Comparison of ENCODE assay signal across 12 cellular contexts in genomic region chr6:42441059-42441471, GRCh38. TPM values are rescaled to one million over a fixed set of nuclear protein-coding genes. Genes with fewer than 3 reads are reported as not detected.
DNase-seq lines count a peak whose midpoint lies in the region; ATAC-seq and TF ChIP-seq lines count a peak whose summit lies in the region.
"Had no signal": no experiment of that assay in that cellular context is flagged by ENCODE, and none has a peak within 500 bp of the region (broad histone marks: within the 10 kb centered on the region; RNA-seq: fewer than 3 reads in every experiment).

No MANE protein-coding gene starts in this region.

- no peak for TF ChIP-seq POLR2A in esophagus squamous epithelium (IDR thresholded peaks at IDR 0.05)

- peak overlapping the region; percentile 14 for H3K4me3 Mint-ChIP-seq in stimulated activated naive CD8-positive, alpha-beta T cell treated with anti-CD3 and anti-CD28 coated beads, Interleukin-15, Interleukin-2, amounts not matched to agents 100 ng/mL and 50 ng/mL, for 24 hours
- peak overlapping the region in 8 of 10 donors; percentile 23 to 59 (median 37) for H3K4me3 Mint-ChIP-seq in naive thymus-derived CD8-positive, alpha-beta T cell

- POLR2A ChIA-PET in naive thymus-derived CD8-positive, alpha-beta T cell (lab: Charles Lee): interaction anchor here (0.5 to 5.5 kb wide), 8 partner anchors 8 to 167 kb away, joined by 3 to 32 read pairs (median 6); partner anchors contain the start of gene TRERF1
- POLR2A ChIA-PET in HEK293T (lab: Yijun Ruan, JAX): interaction anchor here (1.0 to 1.3 kb wide), 2 partner anchors 9 to 11 kb away, joined by 3 to 5 read pairs; partner anchors contain the start of gene TRERF1

- H3K27me3 Mint-ChIP-seq in stimulated activated naive CD8-positive, alpha-beta T cell treated with anti-CD3 and anti-CD28 coated beads, Interleukin-15, Interleukin-2, amounts not matched to agents 100 ng/mL and 50 ng/mL, for 24 hours: no peaks in the 10 kb centered on the region
- H3K27me3 Mint-ChIP-seq in naive thymus-derived CD8-positive, alpha-beta T cell: no peaks in the 10 kb centered on the region

- no peak overlapping the region for H3K27ac Mint-ChIP-seq in stimulated activated naive CD8-positive, alpha-beta T cell treated with anti-CD3 and anti-CD28 coated beads, Interleukin-15, Interleukin-2, amounts not matched to agents 100 ng/mL and 50 ng/mL, for 24 hours
- peak overlapping the region; percentile 4 to 92 (median 72) for H3K27ac Mint-ChIP-seq in naive thymus-derived CD8-positive, alpha-beta T cell

- TF ChIP-seq CTCF in esophagus squamous epithelium (IDR thresholded peaks at IDR 0.05): no peak

- H3K4me1 Mint-ChIP-seq in stimulated activated naive CD8-positive, alpha-beta T cell treated with anti-CD3 and anti-CD28 coated beads, Interleukin-15, Interleukin-2, amounts not matched to agents 100 ng/mL and 50 ng/mL, for 24 hours (ENCODE audit: low read depth): peaks cover 50% of the 10 kb centered on the region
- H3K4me1 Mint-ChIP-seq in naive thymus-derived CD8-positive, alpha-beta T cell: peaks cover 40 to 82% (median 68%) of the 10 kb centered on the region in 4 donors

- H3K4me3 ChIP-seq in esophagus squamous epithelium: peak overlapping the region in 2 of 4 donors; percentile 14 to 47
- H3K4me3 ChIP-seq: colonic mucosa had no signal

- intact Hi-C loops in esophagus squamous epithelium (cut with DNase I): no loop called here

- H3K27ac ChIP-seq in esophagus squamous epithelium: peak overlapping the region; percentile 47 to 90 (median 79)
- H3K27ac ChIP-seq: colonic mucosa, VCaP had no signal

- 53 to 74% methylated on average over 4 of the region's 4 CpGs for WGBS in esophagus squamous epithelium, 2 donors

- CTCF ChIA-PET in HEK293T (lab: Yijun Ruan, JAX): no interaction called here

- H3K9me3 Mint-ChIP-seq in stimulated activated naive CD8-positive, alpha-beta T cell treated with anti-CD3 and anti-CD28 coated beads, Interleukin-15, Interleukin-2, amounts not matched to agents 100 ng/mL and 50 ng/mL, for 24 hours: no peaks in the 10 kb centered on the region
- H3K9me3 Mint-ChIP-seq in naive thymus-derived CD8-positive, alpha-beta T cell: no peaks in the 10 kb centered on the region

- no peak for DNase-seq in stimulated activated naive CD8-positive, alpha-beta T cell treated with anti-CD3 and anti-CD28 coated beads, Interleukin-15, Interleukin-2, amounts not matched to agents 100 U/mL and 50 U/mL, for 24 hours
- DNase-seq in esophagus squamous epithelium (lab: John Stamatoyannopoulos, UW) (no peak), HEK293T (ENCODE audit: extremely low spot score) (no peak), NCI-H2081 treated with DMSO at 0.1 percent for 48 hours (lab: John Stamatoyannopoulos, UW) (no peak), NCI-H1417 (lab: John Stamatoyannopoulos, UW) (no peak)
- no peak for DNase-seq in naive thymus-derived CD8-positive, alpha-beta T cell
- DNase-seq: Caco-2, colonic mucosa, NCI-H1930 had no signal

- H3K4me1 ChIP-seq in esophagus squamous epithelium: peaks cover 3 to 68% (median 22%) of the 10 kb centered on the region in 3 donors
- H3K4me1 ChIP-seq: Caco-2, colonic mucosa had no signal

- no peaks in the 10 kb centered on the region for H3K36me3 Mint-ChIP-seq in stimulated activated naive CD8-positive, alpha-beta T cell treated with anti-CD3 and anti-CD28 coated beads, Interleukin-15, Interleukin-2, amounts not matched to agents 100 ng/mL and 50 ng/mL, for 24 hours (ENCODE audit: low read depth)
- peaks cover 0 to 19% (median 7%) of the 10 kb centered on the region in 3 donors for H3K36me3 Mint-ChIP-seq in naive thymus-derived CD8-positive, alpha-beta T cell

- H3K27me3 ChIP-seq in esophagus squamous epithelium: no peaks in the 10 kb centered on the region
- H3K27me3 ChIP-seq: colonic mucosa had no signal

- peaks cover 0 to 11% (median 0%) of the 10 kb centered on the region in 3 donors for H3K36me3 ChIP-seq in esophagus squamous epithelium
- H3K36me3 ChIP-seq: colonic mucosa had no signal

- no peaks in the 10 kb centered on the region for H3K9me3 ChIP-seq in esophagus squamous epithelium
- H3K9me3 ChIP-seq: Caco-2, colonic mucosa had no signal

- ATAC-seq in stimulated activated naive CD8-positive, alpha-beta T cell treated with anti-CD3 and anti-CD28 coated beads, Interleukin-15, Interleukin-2, amounts not matched to agents 100 U/mL and 50 U/mL, for 24 hours: no peak
- ATAC-seq in naive thymus-derived CD8-positive, alpha-beta T cell: no peak
- no peak for ATAC-seq in HG03280 (IDR thresholded peaks at IDR 0.05; ENCODE audit: unreplicated experiment)

TF ChIP-seq in HEK293T, 16 proteins besides CTCF, POLR2A, EP300 and RAD21:
- TF ChIP-seq ELF4 (IDR thresholded peaks at IDR 0.05): no peak
- TF ChIP-seq NFRKB (IDR thresholded peaks at IDR 0.05): no peak
- no peak for TF ChIP-seq ARNT (IDR thresholded peaks at IDR 0.05)
- TF ChIP-seq FOXK2 (IDR thresholded peaks at IDR 0.05): no peak
- TF ChIP-seq HDGF (IDR thresholded peaks at IDR 0.05; ENCODE audit: borderline replicate concordance): no peak
- TF ChIP-seq SUZ12 (IDR thresholded peaks at IDR 0.05): no peak

RNA-seq across cellular contexts. Expression of gene TRERF1, which starts 10.7 kb away (rescaled TPM):
- total RNA-seq in esophagus squamous epithelium: 10 to 100 TPM in 3 of 4 donors, 1 to 10 TPM in 1; 5.5 to 13.8 (median 11.5) TPM
- 10 to 100 TPM; 17.5 to 18.2 TPM for total RNA-seq in naive thymus-derived CD8-positive, alpha-beta T cell
- polyA plus RNA-seq in naive thymus-derived CD8-positive, alpha-beta T cell: 1 to 10 TPM; 3.8 to 7.1 (median 5.4) TPM
